In the genomic region with DNA sequence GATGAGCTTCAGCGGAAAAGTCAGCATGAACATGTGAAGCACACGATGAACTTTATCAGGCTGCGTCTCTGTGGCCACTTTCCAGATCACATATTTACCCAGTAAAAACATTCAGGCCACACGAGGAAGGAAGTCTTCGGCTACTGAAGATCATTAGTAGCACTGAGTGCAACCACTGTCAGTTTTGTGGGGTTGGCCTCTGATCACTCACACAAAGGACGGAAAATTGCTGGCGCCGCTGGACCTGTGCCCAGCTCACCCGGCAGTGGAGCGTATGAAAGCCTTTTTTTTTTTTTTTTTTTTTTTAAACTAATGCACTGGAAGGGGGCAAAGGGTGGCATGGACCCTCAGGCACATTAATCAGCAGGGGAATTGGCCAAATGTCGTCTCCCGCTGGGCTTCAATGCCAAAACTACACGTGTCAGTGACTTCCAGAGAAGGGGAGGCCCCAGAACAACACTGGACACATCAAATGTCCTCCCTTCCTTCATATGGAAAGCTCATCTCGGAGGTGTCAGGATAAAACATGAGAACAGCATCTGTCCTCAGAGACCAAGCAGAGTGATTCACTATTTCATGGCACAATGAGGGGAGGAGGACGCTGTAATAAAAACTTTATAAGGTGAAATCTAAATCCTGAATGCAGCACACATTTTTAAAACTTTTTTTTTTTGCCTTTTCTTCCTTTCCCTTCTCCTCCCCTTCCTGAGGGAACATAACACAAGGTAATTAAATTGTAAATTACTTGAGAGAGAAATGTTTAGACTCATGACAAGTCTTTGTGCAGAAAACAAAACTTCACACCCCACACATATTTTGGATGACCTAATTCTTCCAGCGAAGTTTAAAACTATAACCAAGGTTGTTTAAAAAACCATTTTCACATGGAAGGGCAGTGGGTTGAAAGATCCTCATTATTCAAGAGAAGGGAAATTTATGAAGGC, we compare ENCODE assay signal across 1 cellular context.
TF ChIP-seq lines count a peak whose summit lies in the region.

No MANE protein-coding gene starts in this region.

TF ChIP-seq in HEK293, 187 proteins besides CTCF, POLR2A, EP300 and RAD21 (continued from another document):
- TF ChIP-seq, protein P1, sequence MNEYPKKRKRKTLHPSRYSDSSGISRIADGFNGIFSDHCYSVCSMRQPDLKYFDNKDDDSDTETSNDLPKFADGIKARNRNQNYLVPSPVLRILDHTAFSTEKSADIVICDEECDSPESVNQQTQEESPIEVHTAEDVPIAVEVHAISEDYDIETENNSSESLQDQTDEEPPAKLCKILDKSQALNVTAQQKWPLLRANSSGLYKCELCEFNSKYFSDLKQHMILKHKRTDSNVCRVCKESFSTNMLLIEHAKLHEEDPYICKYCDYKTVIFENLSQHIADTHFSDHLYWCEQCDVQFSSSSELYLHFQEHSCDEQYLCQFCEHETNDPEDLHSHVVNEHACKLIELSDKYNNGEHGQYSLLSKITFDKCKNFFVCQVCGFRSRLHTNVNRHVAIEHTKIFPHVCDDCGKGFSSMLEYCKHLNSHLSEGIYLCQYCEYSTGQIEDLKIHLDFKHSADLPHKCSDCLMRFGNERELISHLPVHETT (tag by site-specific recombination; IDR thresholded peaks at IDR 0.05): no peak
- TF ChIP-seq REPIN1 (tag by site-specific recombination; IDR thresholded peaks at IDR 0.05; ENCODE audit: low read depth): no peak
- TF ChIP-seq ZNF366 (tag by site-specific recombination; conservative IDR thresholded peaks at IDR 0.05): 0 out of 2 replicates have a peak, but pooled peaks have one; percentile 31
